In the genomic region with DNA sequence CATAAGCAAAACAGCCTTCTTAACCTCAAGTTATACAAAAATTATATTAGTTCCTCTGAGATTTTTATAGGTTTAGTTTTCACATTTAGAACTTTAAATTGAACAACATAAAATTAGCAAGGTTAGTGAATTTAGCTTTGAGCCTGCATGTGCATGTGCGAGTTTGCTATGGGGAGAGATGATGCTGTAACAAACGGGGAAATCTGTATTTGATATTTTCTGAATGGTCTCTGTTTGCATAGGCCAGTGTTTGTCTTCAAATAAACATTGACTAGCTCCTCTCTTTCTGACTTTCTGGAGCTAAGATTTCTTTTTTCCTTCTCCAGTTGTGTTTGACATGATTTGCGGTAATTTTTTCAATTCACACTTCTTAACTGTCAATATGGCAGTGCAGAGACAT, we compare ENCODE assay signal across 23 cellular contexts. TPM values are rescaled to one million over a fixed set of nuclear protein-coding genes. Genes with fewer than 3 reads are reported as not detected.
DNase-seq lines count a peak whose midpoint lies in the region; ATAC-seq, FAIRE-seq and TF ChIP-seq lines count a peak whose summit lies in the region.
"Had no signal": no experiment of that assay in that cellular context is flagged by ENCODE, and none has a peak within 500 bp of the region (broad histone marks: within the 10 kb centered on the region; RNA-seq: fewer than 3 reads in every experiment).

No MANE protein-coding gene starts in this region.

- FAIRE-seq in HepG2 (lab: Jason Lieb, UNC), result no peak
- no peak for FAIRE-seq in K562 (lab: Jason Lieb, UNC)
- FAIRE-seq: A549, D721Med, GM12891 had no signal

- POLR2A ChIA-PET in HepG2 (lab: Yijun Ruan, JAX), result no interaction called here
- POLR2A ChIA-PET in K562 (lab: Yijun Ruan, JAX), result interaction anchor here (1.0 kb wide), 1 partner anchor 16 kb away, joined by 3 read pairs; no protein-coding TSS in a partner anchor

- H3K27me3 ChIP-seq in HepG2 (ENCODE audit: control insufficient read depth in 1 of 2, insufficient read depth in 2 of 2, low read length in 2 of 2), result no peaks in the 10 kb centered on the region
- H3K27me3 ChIP-seq in right lobe of liver, result no peaks in the 10 kb centered on the region
- no peaks in the 10 kb centered on the region for H3K27me3 ChIP-seq in Loucy (ENCODE audit: insufficient read depth, low read length, poor library complexity, severe bottlenecking)
- H3K27me3 ChIP-seq in K562 (ENCODE audit: control insufficient read depth in 2 of 2, insufficient read depth in 2 of 2, low read length in 2 of 2), result no peaks in the 10 kb centered on the region
- H3K27me3 ChIP-seq: BLaER1 treated with 17β-estradiol and CSF1 and Interleukin-3, amounts not matched to agents 10 nM and 100 nM had no signal

- H2AFZ ChIP-seq in HepG2 (ENCODE audit: low read length) (no peak overlapping the region), Loucy (ENCODE audit: low read length) (no peak overlapping the region), K562 (ENCODE audit: low read depth, low read length) (no peak overlapping the region)

- ATAC-seq in HepG2 (no peak), right lobe of liver (no peak), K562 (no peak)
- ATAC-seq: A549; CD8-positive, alpha-beta T cell had no signal

- peak; percentile 28 for DNase-seq in DMS53 (lab: John Stamatoyannopoulos, UW)
- no peak for DNase-seq in DMS53 treated with DMSO at 0.1 percent for 48 hours (lab: John Stamatoyannopoulos, UW; ENCODE audit: unreplicated experiment)
- DNase-seq in HepG2 (ENCODE audit: low spot score), result no peak
- no peak for DNase-seq in right lobe of liver
- no peak for DNase-seq in K562 (ENCODE audit: extremely low read depth in 1 of 4, low spot score in 3 of 4)
- no peak for DNase-seq in NCI-H1694 (lab: John Stamatoyannopoulos, UW)
- DNase-seq in GM20000 (ENCODE audit: low spot score), result no peak
- DNase-seq: AML-193; Caco-2; Calu3; CD4-positive, alpha-beta T cell; CD8-positive, alpha-beta T cell; DMS79 treated with DMSO at 0.1 percent for 48 hours; GF-D8 had no signal

- H3K4me2 ChIP-seq in HepG2 (ENCODE audit: low read depth, low read length) (no peak overlapping the region), Loucy (ENCODE audit: low read depth, low read length, poor library complexity, severe bottlenecking) (peak overlapping the region; percentile 38), K562 (ENCODE audit: insufficient read depth, low read length) (no peak overlapping the region)
- H3K4me2 ChIP-seq: A549; BLaER1 treated with 17β-estradiol and CSF1 and Interleukin-3, amounts not matched to agents 10 nM and 100 nM had no signal

- TF ChIP-seq POLR2A in HepG2 (IDR thresholded peaks at IDR 0.05; ENCODE audit: insufficient read depth in 1 of 2, low read depth in 2 of 2, low read length in 2 of 2) (no peak), right lobe of liver (IDR thresholded peaks at IDR 0.05) (no peak), K562 (conservative IDR thresholded peaks at IDR 0.05) (no peak)

- H3F3A ChIP-seq in Loucy (ENCODE audit: low read depth), result peaks cover 5% of the 10 kb centered on the region; the same call in 1 of the 2 replicates

- H3K9ac ChIP-seq in HepG2 (ENCODE audit: insufficient read depth, low read depth, low read length) (no peak overlapping the region), Loucy (ENCODE audit: low read depth, low read length, poor library complexity, severe bottlenecking) (peak overlapping the region; percentile 12), K562 (ENCODE audit: insufficient read depth in 1 of 2, low read depth in 2 of 2, low read length in 2 of 2) (no peak overlapping the region)
- H3K9ac ChIP-seq: BLaER1 treated with 17β-estradiol and CSF1 and Interleukin-3, amounts not matched to agents 10 nM and 100 nM had no signal

- in situ Hi-C loops in HepG2 (cut with HindIII; ENCODE audit: extremely low pct_ligation_motif_present, low pct_unique_long_range_greater_than_20kb) (no loop called here), K562 (cut with MboI) (no loop called here)

- no peaks in the 10 kb centered on the region for H3K9me3 ChIP-seq in HepG2 (ENCODE audit: low read length)
- H3K9me3 ChIP-seq in right lobe of liver, result no peaks in the 10 kb centered on the region
- H3K9me3 ChIP-seq in Loucy (ENCODE audit: insufficient read depth, low read depth, low read length), result no peaks in the 10 kb centered on the region
- no peaks in the 10 kb centered on the region for H3K9me3 ChIP-seq in K562 (replicated peaks; ENCODE audit: control insufficient read depth, insufficient read depth, low read depth, low read length)
- H3K9me3 ChIP-seq: A549; BLaER1 treated with 17β-estradiol and CSF1 and Interleukin-3, amounts not matched to agents 10 nM and 100 nM; Caco-2 had no signal

- no peaks in the 10 kb centered on the region for H3K79me2 ChIP-seq in HepG2 (ENCODE audit: insufficient read depth, low read length)
- no peaks in the 10 kb centered on the region for H3K79me2 ChIP-seq in Loucy (ENCODE audit: insufficient read depth, low read length)
- no peaks in the 10 kb centered on the region for H3K79me2 ChIP-seq in K562 (ENCODE audit: control insufficient read depth, insufficient read depth, low read length)

- TF ChIP-seq EP300 in HepG2 (IDR thresholded peaks at IDR 0.05; ENCODE audit: low read depth in 2 of 2, low read length in 2 of 2) (no peak), HepG2 (CRISPR knock-in tag; IDR thresholded peaks at IDR 0.05; ENCODE audit: borderline replicate concordance) (no peak), K562 (IDR thresholded peaks at IDR 0.05; ENCODE audit: low read length) (no peak)

- H3K36me3 ChIP-seq in HepG2 (replicated peaks in 1 of 2; ENCODE audit: control insufficient read depth in 1 of 2, insufficient read depth in 2 of 2, low read length in 2 of 2), result no peaks in the 10 kb centered on the region
- H3K36me3 ChIP-seq in right lobe of liver, result no peaks in the 10 kb centered on the region
- no peaks in the 10 kb centered on the region; the same call in 1 of the 2 replicates for H3K36me3 ChIP-seq in Loucy (ENCODE audit: insufficient read depth, low read length)
- no peaks in the 10 kb centered on the region for H3K36me3 ChIP-seq in K562 (ENCODE audit: control insufficient read depth, insufficient read depth, low read length)
- H3K36me3 ChIP-seq: BLaER1 treated with 17β-estradiol and CSF1 and Interleukin-3, amounts not matched to agents 10 nM and 100 nM had no signal

- 19% methylated on average over 3 of the region's 3 CpGs for WGBS in HepG2 (ENCODE audit: low lambda C conversion rate)
- 61% methylated on average over 3 of the region's 3 CpGs for WGBS in right lobe of liver (ENCODE audit: insufficient coverage, low coverage, low lambda C conversion rate, missing lambda C conversion rate)
- 46% methylated on average over 3 of the region's 3 CpGs for WGBS in K562 (ENCODE audit: insufficient coverage, low coverage, missing lambda C conversion rate)

- no peaks in the 10 kb centered on the region for H3K4me1 ChIP-seq in HepG2 (ENCODE audit: insufficient read depth, low read length)
- no peaks in the 10 kb centered on the region for H3K4me1 ChIP-seq in right lobe of liver
- peaks cover 56% of the 10 kb centered on the region for H3K4me1 ChIP-seq in Loucy (ENCODE audit: insufficient read depth, low read length, poor library complexity, severe bottlenecking)
- peaks cover 4 to 7% of the 10 kb centered on the region in 2 experiments; a peak in 4 of 5 replicates for H3K4me1 ChIP-seq in K562 (replicated peaks in 1 of 2; ENCODE audit: control insufficient read depth in 2 of 2, insufficient read depth in 2 of 2, low read length in 2 of 2)
- H3K4me1 ChIP-seq: A549; BLaER1 treated with 17β-estradiol and CSF1 and Interleukin-3, amounts not matched to agents 10 nM and 100 nM; Caco-2 had no signal

- H3K27ac ChIP-seq in HepG2 (ENCODE audit: extremely low read length, insufficient read depth, low read length), result no peak overlapping the region
- H3K27ac ChIP-seq in right lobe of liver, result no peak overlapping the region
- no peak overlapping the region for H3K27ac ChIP-seq in K562 (ENCODE audit: extremely low read depth, low read depth, low read length)
- H3K27ac ChIP-seq: 22Rv1; A549; BLaER1 treated with 17β-estradiol and CSF1 and Interleukin-3, amounts not matched to agents 10 nM and 100 nM; C4-2B had no signal

- no TSS peak for BruUV-seq in HepG2 (replicated peaks; lab: Mats Ljungman, UMichigan)
- BruUV-seq in K562 (replicated peaks; lab: Mats Ljungman, UMichigan), result no TSS peak

- intact Hi-C loops in HepG2 (cut with micrococcal nuclease; ENCODE audit: unreplicated experiment) (no loop called here), right lobe of liver (cut with DNase I) (no loop called here), K562 (cut with micrococcal nuclease) (no loop called here)

- no peak overlapping the region for H3K4me3 ChIP-seq in HepG2 (replicated peaks in 1 of 3; ENCODE audit: insufficient read depth in 1 of 3, low read depth in 2 of 3, low read length in 3 of 3)
- no peak overlapping the region for H3K4me3 ChIP-seq in right lobe of liver
- peak overlapping the region; percentile 6 for H3K4me3 ChIP-seq in Loucy (ENCODE audit: low read length, poor library complexity, severe bottlenecking)
- no peak overlapping the region for H3K4me3 ChIP-seq in K562
- H3K4me3 ChIP-seq: A549; BLaER1 treated with 17β-estradiol and CSF1 and Interleukin-3, amounts not matched to agents 10 nM and 100 nM had no signal

- TF ChIP-seq RAD21 in HepG2 (CRISPR knock-in tag; IDR thresholded peaks at IDR 0.05) (no peak), K562 (CRISPR knock-in tag; conservative IDR thresholded peaks at IDR 0.05 in 1 of 2, IDR thresholded peaks at IDR 0.05 in 1 of 2) (no peak)

- H4K20me1 ChIP-seq in HepG2 (ENCODE audit: insufficient read depth, low read length) (no peaks in the 10 kb centered on the region), Loucy (ENCODE audit: insufficient read depth, low read length, poor library complexity, severe bottlenecking) (no peaks in the 10 kb centered on the region), K562 (replicated peaks; ENCODE audit: control insufficient read depth, insufficient read depth, low read length) (no peaks in the 10 kb centered on the region)
- H4K20me1 ChIP-seq: BLaER1 treated with 17β-estradiol and CSF1 and Interleukin-3, amounts not matched to agents 10 nM and 100 nM had no signal

- no peaks in the 10 kb centered on the region for H3K9me2 ChIP-seq in Loucy (replicated peaks; ENCODE audit: low read depth, low read length)

- CTCF ChIA-PET in HepG2 (lab: Yijun Ruan, JAX; ENCODE audit: low intra/inter-chr PET ratio, low total read pairs), result no interaction called here
- CTCF ChIA-PET in K562 (lab: Yijun Ruan, JAX; ENCODE audit: low intra/inter-chr PET ratio), result interaction anchor here (0.6 kb wide), 1 partner anchor 50 kb away, joined by 3 read pairs; no protein-coding TSS in a partner anchor

- no peaks in the 10 kb centered on the region for H3K9me1 ChIP-seq in K562 (ENCODE audit: control insufficient read depth, insufficient read depth, low read length)

- TF ChIP-seq CTCF in HepG2 (CRISPR knock-in tag; IDR thresholded peaks at IDR 0.05) (no peak), right lobe of liver (IDR thresholded peaks at IDR 0.05) (no peak), Loucy (conservative IDR thresholded peaks at IDR 0.05; ENCODE audit: low read length) (no peak), K562 (IDR thresholded peaks at IDR 0.05 in 2 of 3, conservative IDR thresholded peaks at IDR 0.05 in 1 of 3; ENCODE audit: insufficient read depth in 2 of 3, low read depth in 1 of 3, low read length in 3 of 3) (no peak), GM20000 (IDR thresholded peaks at IDR 0.05; ENCODE audit: extremely low read depth, missing control alignments) (no peak)

RNA-seq across cellular contexts. Expression of a gene that starts 30.9 kb away (rescaled TPM):
- not detected in 2 replicates for total RNA-seq in HepG2 (2016; rRNA removed; fragmentation: Illumina TruSeq; extraction: Trizol)
- total RNA-seq in HepG2 (2016; cell fraction: cytosol; rRNA removed; fragmentation: Illumina TruSeq; extraction: Trizol; ENCODE audit: low read depth), result not detected in 2 replicates
- not detected in 2 replicates for total RNA-seq in HepG2 (2016; cell fraction: insoluble cytoplasmic fraction; rRNA removed; fragmentation: Illumina TruSeq; extraction: Trizol)
- total RNA-seq in HepG2 (2016; cell fraction: membrane; rRNA removed; fragmentation: Illumina TruSeq; extraction: Trizol), result not detected in 2 replicates
- not detected in 2 replicates for total RNA-seq in HepG2 (2016; cell fraction: nucleus; rRNA removed; fragmentation: Illumina TruSeq; extraction: Trizol)
- polyA plus RNA-seq in HepG2 (2011; rRNA removed), result 0.05 TPM in 1 of 2 replicates, not detected in the other
- not detected in 2 replicates for polyA plus RNA-seq in HepG2 (2011; cell fraction: cytosol; rRNA removed)
- not detected in 2 replicates for polyA plus RNA-seq in HepG2 (2011; cell fraction: nucleus; rRNA removed)
- not detected in 2 replicates for polyA plus RNA-seq in HepG2 (2012)
- polyA plus RNA-seq in HepG2 (2016; cell fraction: cytosol; fragmentation: Illumina TruSeq; extraction: Trizol; ENCODE audit: low read depth), result not detected in 2 replicates
- not detected in 2 replicates for polyA plus RNA-seq in HepG2 (2016; cell fraction: insoluble cytoplasmic fraction; fragmentation: Illumina TruSeq; extraction: Trizol; ENCODE audit: low read depth)
- not detected in 2 replicates for polyA plus RNA-seq in HepG2 (2016; cell fraction: membrane; fragmentation: Illumina TruSeq; extraction: Trizol; ENCODE audit: low read depth)
- polyA plus RNA-seq in HepG2 (2016; cell fraction: nucleus; fragmentation: Illumina TruSeq; extraction: Trizol; ENCODE audit: insufficient read depth, low read depth), result not detected in 2 replicates
- not detected in 2 replicates for polyA minus RNA-seq in HepG2 (2011; rRNA and poly(A)+ RNA removed; ENCODE audit: low replicate concordance)
- not detected in 2 replicates for polyA minus RNA-seq in HepG2 (2011; cell fraction: cytosol; rRNA and poly(A)+ RNA removed)
- polyA minus RNA-seq in HepG2 (2011; cell fraction: nucleus; rRNA and poly(A)+ RNA removed), result not detected in 2 replicates
- 1 to 10 TPM in 2 of 6 experiments, under 1 TPM in 4; 0.22 to 2.7 (median 0.67) TPM for total RNA-seq in right lobe of liver
- 1.9 and 2.4 TPM in 2 replicates for total RNA-seq in K562 (2011; cell fraction: chromatin; rRNA removed; ENCODE audit: low replicate concordance)
- 0.50 and 0.92 TPM in 2 replicates for total RNA-seq in K562 (2011; cell fraction: nucleolus; rRNA removed)
- 0.46 and 1.3 TPM in 2 replicates for total RNA-seq in K562 (2011; cell fraction: nucleoplasm; rRNA removed)
- total RNA-seq in K562 (2014; rRNA removed), result 4.9 and 5.2 TPM in 2 replicates
- 6.5 and 7.8 TPM in 2 replicates for total RNA-seq in K562 (2014; rRNA removed; fragmentation: Illumina TruSeq; extraction: Trizol)
- 18.6 and 20.5 TPM in 2 replicates for total RNA-seq in K562 (2015; rRNA removed; fragmentation: Illumina TruSeq; extraction: Trizol)
- total RNA-seq in K562 (2021), result 4.4 and 5.2 TPM in 2 replicates
- 0.54 and 1.1 TPM in 2 replicates for polyA plus RNA-seq in K562 (2011; rRNA removed)
- 0.18 and 0.24 TPM in 2 replicates for polyA plus RNA-seq in K562 (2011; cell fraction: cytosol; rRNA removed)
- polyA plus RNA-seq in K562 (2011; cell fraction: nucleus; rRNA removed), result 1.3 and 1.8 TPM in 2 replicates
- 7.8 and 15.0 TPM in 2 replicates for polyA plus RNA-seq in K562 (2012)
- polyA plus RNA-seq in K562 (2014; fragmentation: Illumina TruSeq; extraction: Trizol), result 7.5 and 9.1 TPM in 2 replicates
- polyA plus RNA-seq in K562 (2014; fragmentation: Nextera tagmentation; extraction: Ambion mirVana), result 1 to 10 TPM; 4.9 to 8.3 TPM
- polyA plus RNA-seq in K562 (2014; rRNA removed), result 5.8 and 7.0 TPM in 2 replicates
- 0.75 and 1.0 TPM in 2 replicates for polyA minus RNA-seq in K562 (2011; rRNA and poly(A)+ RNA removed)
- not detected in 2 replicates for polyA minus RNA-seq in K562 (2011; cell fraction: cytosol; rRNA and poly(A)+ RNA removed)
- polyA minus RNA-seq in K562 (2011; cell fraction: nucleus; rRNA and poly(A)+ RNA removed), result 1.8 and 1.9 TPM in 2 replicates
- total RNA-seq: A172, Caco-2, Calu3 had no signal
- polyA plus RNA-seq: BJ had no signal

RNA-seq across cellular contexts. Expression of a gene that starts 36.5 kb away (rescaled TPM):
- total RNA-seq in HepG2 (2016; rRNA removed; fragmentation: Illumina TruSeq; extraction: Trizol) (0.04 TPM in 1 of 2 replicates, not detected in the other), right lobe of liver (10 to 100 TPM in 2 of 6 experiments, 1 to 10 TPM in 4; 5.5 to 11.2 (median 8.1) TPM), K562 (2014; rRNA removed) (1.6 and 3.3 TPM in 2 replicates), K562 (2014; rRNA removed; fragmentation: Illumina TruSeq; extraction: Trizol) (4.8 TPM in 2 replicates), K562 (2015; rRNA removed; fragmentation: Illumina TruSeq; extraction: Trizol) (8.8 and 10.0 TPM in 2 replicates), K562 (2021) (2.5 and 4.5 TPM in 2 replicates)
- not detected in 2 replicates for total RNA-seq in HepG2 (2016; cell fraction: cytosol; rRNA removed; fragmentation: Illumina TruSeq; extraction: Trizol; ENCODE audit: low read depth)
- total RNA-seq in HepG2 (2016; cell fraction: insoluble cytoplasmic fraction; rRNA removed; fragmentation: Illumina TruSeq; extraction: Trizol), result 0.28 TPM in 1 of 2 replicates, not detected in the other
- total RNA-seq in HepG2 (2016; cell fraction: membrane; rRNA removed; fragmentation: Illumina TruSeq; extraction: Trizol), result 0.09 TPM in 1 of 2 replicates, not detected in the other
- 0.25 TPM in 1 of 2 replicates, not detected in the other for total RNA-seq in HepG2 (2016; cell fraction: nucleus; rRNA removed; fragmentation: Illumina TruSeq; extraction: Trizol)
- polyA plus RNA-seq in HepG2 (2011; rRNA removed) (0.01 and 0.08 TPM in 2 replicates), K562 (2011; rRNA removed) (1.1 and 1.9 TPM in 2 replicates), K562 (2014; fragmentation: Illumina TruSeq; extraction: Trizol) (2.8 and 3.5 TPM in 2 replicates), K562 (2014; fragmentation: Nextera tagmentation; extraction: Ambion mirVana) (under 1 TPM; 0.55 to 0.81 TPM), K562 (2014; rRNA removed) (2.9 and 3.7 TPM in 2 replicates)
- 0.09 TPM in 2 replicates for polyA plus RNA-seq in HepG2 (2011; cell fraction: cytosol; rRNA removed)
- polyA plus RNA-seq in HepG2 (2011; cell fraction: nucleus; rRNA removed), result 0.17 TPM in 1 of 2 replicates, not detected in the other
- polyA plus RNA-seq in HepG2 (2012), result 0.20 TPM in 1 of 2 replicates, not detected in the other
- polyA plus RNA-seq in HepG2 (2016; cell fraction: cytosol; fragmentation: Illumina TruSeq; extraction: Trizol; ENCODE audit: low read depth), result 0.05 TPM in 1 of 2 replicates, not detected in the other
- 0.35 TPM in 1 of 2 replicates, not detected in the other for polyA plus RNA-seq in HepG2 (2016; cell fraction: insoluble cytoplasmic fraction; fragmentation: Illumina TruSeq; extraction: Trizol; ENCODE audit: low read depth)
- 0.15 TPM in 1 of 2 replicates, not detected in the other for polyA plus RNA-seq in HepG2 (2016; cell fraction: membrane; fragmentation: Illumina TruSeq; extraction: Trizol; ENCODE audit: low read depth)
- 0.79 TPM in 1 of 2 replicates, not detected in the other for polyA plus RNA-seq in HepG2 (2016; cell fraction: nucleus; fragmentation: Illumina TruSeq; extraction: Trizol; ENCODE audit: insufficient read depth, low read depth)
- polyA minus RNA-seq in HepG2 (2011; rRNA and poly(A)+ RNA removed; ENCODE audit: low replicate concordance), result 0.20 and 1.2 TPM in 2 replicates
- polyA minus RNA-seq in HepG2 (2011; cell fraction: cytosol; rRNA and poly(A)+ RNA removed), result not detected in 2 replicates
- polyA minus RNA-seq in HepG2 (2011; cell fraction: nucleus; rRNA and poly(A)+ RNA removed), result 0.12 and 1.4 TPM in 2 replicates
- 1.0 and 3.2 TPM in 2 replicates for total RNA-seq in K562 (2011; cell fraction: chromatin; rRNA removed; ENCODE audit: low replicate concordance)
- total RNA-seq in K562 (2011; cell fraction: nucleolus; rRNA removed), result 0.39 and 0.83 TPM in 2 replicates
- total RNA-seq in K562 (2011; cell fraction: nucleoplasm; rRNA removed), result 0.73 and 1.4 TPM in 2 replicates
- polyA plus RNA-seq in K562 (2011; cell fraction: cytosol; rRNA removed), result 0.16 and 0.60 TPM in 2 replicates
- polyA plus RNA-seq in K562 (2011; cell fraction: nucleus; rRNA removed), result 1.2 and 2.1 TPM in 2 replicates
- 3.5 and 8.5 TPM in 2 replicates for polyA plus RNA-seq in K562 (2012)
- polyA minus RNA-seq in K562 (2011; rRNA and poly(A)+ RNA removed), result 1.5 TPM in 2 replicates
- polyA minus RNA-seq in K562 (2011; cell fraction: cytosol; rRNA and poly(A)+ RNA removed), result 0.19 TPM in 1 of 2 replicates, not detected in the other
- 1.5 and 2.2 TPM in 2 replicates for polyA minus RNA-seq in K562 (2011; cell fraction: nucleus; rRNA and poly(A)+ RNA removed)
- total RNA-seq: A172, Caco-2 had no signal
- polyA plus RNA-seq: BJ had no signal
